ENCODE assay signal across 1 cellular context in the genomic region with DNA sequence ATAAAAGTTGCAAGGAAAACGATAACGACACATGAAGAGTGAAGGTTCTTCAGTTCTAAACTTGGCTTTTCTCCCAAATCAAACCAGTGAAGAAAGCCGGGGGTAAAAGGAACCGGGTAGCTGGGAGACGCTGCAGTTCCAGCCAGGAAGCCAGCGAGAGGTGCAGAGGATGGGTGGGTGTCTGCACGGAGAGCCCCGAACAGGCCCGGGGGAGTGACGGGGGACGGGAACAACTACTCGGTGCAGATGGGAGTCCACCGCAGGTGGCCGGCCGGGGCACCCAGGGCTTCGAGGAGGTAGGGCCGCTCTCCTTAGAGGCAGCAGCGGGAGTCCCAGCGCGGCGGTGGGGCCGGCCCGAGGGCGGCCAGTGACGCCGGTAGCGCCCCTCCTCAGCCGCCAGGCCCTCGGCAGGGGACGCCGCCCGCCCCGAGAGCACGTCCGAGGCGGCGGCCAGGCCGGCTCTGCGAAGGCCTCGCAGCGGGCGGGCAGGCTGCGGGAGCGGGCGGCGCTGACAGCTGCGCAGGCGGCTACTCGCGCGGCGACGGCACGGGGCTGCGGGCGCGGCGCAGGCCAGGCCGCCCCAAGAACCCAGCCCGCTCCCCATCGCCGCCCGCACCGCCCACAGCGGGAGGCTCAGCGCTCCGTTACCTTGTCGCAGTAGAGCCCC.
A peak's percentile ranks its signal among the peaks of the same experiment; 100 is the strongest.
TF ChIP-seq lines count a peak whose summit lies in the region.

No MANE protein-coding gene starts in this region.

TF ChIP-seq in HEK293, 187 proteins besides CTCF, POLR2A, EP300 and RAD21 (continued from another document):
- TF ChIP-seq, protein P1, sequence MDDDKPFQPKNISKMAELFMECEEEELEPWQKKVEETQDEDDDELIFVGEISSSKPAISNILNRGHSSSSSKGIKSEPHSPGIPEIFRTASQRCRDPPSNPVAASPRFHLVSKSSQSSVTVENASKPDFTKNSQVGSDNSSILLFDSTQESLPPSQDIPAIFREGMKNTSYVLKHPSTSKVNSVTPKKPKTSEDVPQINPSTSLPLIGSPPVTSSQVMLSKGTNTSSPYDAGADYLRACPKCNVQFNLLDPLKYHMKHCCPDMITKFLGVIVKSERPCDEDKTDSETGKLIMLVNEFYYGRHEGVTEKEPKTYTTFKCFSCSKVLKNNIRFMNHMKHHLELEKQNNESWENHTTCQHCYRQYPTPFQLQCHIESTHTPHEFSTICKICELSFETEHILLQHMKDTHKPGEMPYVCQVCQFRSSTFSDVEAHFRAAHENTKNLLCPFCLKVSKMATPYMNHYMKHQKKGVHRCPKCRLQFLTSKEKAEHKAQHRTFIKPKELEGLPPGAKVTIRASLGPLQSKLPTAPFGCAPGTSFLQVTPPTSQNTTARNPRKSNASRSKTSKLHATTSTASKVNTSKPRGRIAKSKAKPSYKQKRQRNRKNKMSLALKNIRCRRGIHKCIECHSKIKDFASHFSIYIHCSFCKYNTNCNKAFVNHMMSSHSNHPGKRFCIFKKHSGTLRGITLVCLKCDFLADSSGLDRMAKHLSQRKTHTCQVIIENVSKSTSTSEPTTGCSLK (tag by site-specific recombination; IDR thresholded peaks at IDR 0.05) = no peak
- 0 out of 2 replicates have a peak, but pooled peaks have one; percentile 37 for TF ChIP-seq ZBTB20 (tag by site-specific recombination; IDR thresholded peaks at IDR 0.05)
- peak; percentile 80 for TF ChIP-seq ZBTB26 (tag by site-specific recombination; optimal IDR thresholded peaks at IDR 0.05)
- TF ChIP-seq ZNF785 (tag by site-specific recombination; IDR thresholded peaks at IDR 0.05) = no peak
- TF ChIP-seq, protein P2, sequence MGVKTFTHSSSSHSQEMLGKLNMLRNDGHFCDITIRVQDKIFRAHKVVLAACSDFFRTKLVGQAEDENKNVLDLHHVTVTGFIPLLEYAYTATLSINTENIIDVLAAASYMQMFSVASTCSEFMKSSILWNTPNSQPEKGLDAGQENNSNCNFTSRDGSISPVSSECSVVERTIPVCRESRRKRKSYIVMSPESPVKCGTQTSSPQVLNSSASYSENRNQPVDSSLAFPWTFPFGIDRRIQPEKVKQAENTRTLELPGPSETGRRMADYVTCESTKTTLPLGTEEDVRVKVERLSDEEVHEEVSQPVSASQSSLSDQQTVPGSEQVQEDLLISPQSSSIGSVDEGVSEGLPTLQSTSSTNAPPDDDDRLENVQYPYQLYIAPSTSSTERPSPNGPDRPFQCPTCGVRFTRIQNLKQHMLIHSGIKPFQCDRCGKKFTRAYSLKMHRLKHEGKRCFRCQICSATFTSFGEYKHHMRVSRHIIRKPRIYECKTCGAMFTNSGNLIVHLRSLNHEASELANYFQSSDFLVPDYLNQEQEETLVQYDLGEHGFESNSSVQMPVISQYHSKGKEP (tag by site-specific recombination; IDR thresholded peaks at IDR 0.05) = no peak
- peak; percentile 48; the same call in 1 of the 2 replicates for TF ChIP-seq ZNF335 (tag by site-specific recombination; conservative IDR thresholded peaks at IDR 0.05)
- TF ChIP-seq, protein P3, sequence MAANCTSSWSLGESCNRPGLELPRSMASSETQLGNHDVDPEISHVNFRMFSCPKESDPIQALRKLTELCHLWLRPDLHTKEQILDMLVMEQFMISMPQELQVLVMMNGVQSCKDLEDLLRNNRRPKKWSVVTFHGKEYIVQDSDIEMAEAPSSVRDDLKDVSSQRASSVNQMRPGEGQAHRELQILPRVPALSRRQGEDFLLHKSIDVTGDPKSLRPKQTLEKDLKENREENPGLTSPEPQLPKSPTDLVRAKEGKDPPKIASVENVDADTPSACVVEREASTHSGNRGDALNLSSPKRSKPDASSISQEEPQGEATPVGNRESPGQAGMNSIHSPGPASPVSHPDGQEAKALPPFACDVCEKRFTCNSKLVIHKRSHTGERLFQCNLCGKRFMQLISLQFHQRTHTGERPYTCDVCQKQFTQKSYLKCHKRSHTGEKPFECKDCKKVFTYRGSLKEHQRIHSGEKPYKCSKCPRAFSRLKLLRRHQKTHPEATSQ (tag by site-specific recombination; IDR thresholded peaks at IDR 0.05) = no peak
- peak; percentile 43; the same call in 1 of the 2 replicates for TF ChIP-seq HOXC10 (CRISPR knock-in tag; IDR thresholded peaks at IDR 0.05)
- no peak for TF ChIP-seq ZNF223 (tag by site-specific recombination; IDR thresholded peaks at IDR 0.05)
- TF ChIP-seq ZNF558 (tag by site-specific recombination; IDR thresholded peaks at IDR 0.05) = no peak
- TF ChIP-seq ZNF660 (tag by site-specific recombination; IDR thresholded peaks at IDR 0.05) = no peak
- no peak for TF ChIP-seq ZNF837 (tag by site-specific recombination; IDR thresholded peaks at IDR 0.05)
- TF ChIP-seq PRDM1 (tag by site-specific recombination; IDR thresholded peaks at IDR 0.05) = peak; percentile 66
- TF ChIP-seq GLIS1 (tag by site-specific recombination; IDR thresholded peaks at IDR 0.05) = peak; percentile 70
- TF ChIP-seq ZSCAN18 (tag by site-specific recombination; IDR thresholded peaks at IDR 0.05) = no peak
- peak; percentile 9; the same call in 1 of the 2 replicates for TF ChIP-seq KLF8 (tag by site-specific recombination; IDR thresholded peaks at IDR 0.05)
- peak; percentile 77 for TF ChIP-seq GLIS2 (tag by site-specific recombination; IDR thresholded peaks at IDR 0.05)
